Comparison of ENCODE assay signal across 14 cellular contexts in genomic region chr3:98013428-98014349, GRCh38. TPM values are rescaled to one million over a fixed set of nuclear protein-coding genes. Genes with fewer than 3 reads are reported as not detected.
DNase-seq lines count a peak whose midpoint lies in the region; ATAC-seq and TF ChIP-seq lines count a peak whose summit lies in the region.
"Had no signal": no experiment of that assay in that cellular context is flagged by ENCODE, and none has a peak within 500 bp of the region (broad histone marks: within the 10 kb centered on the region; RNA-seq: fewer than 3 reads in every experiment).

No MANE protein-coding gene starts in this region.

- no peak overlapping the region for H3K4me3 Mint-ChIP-seq in activated CD4-positive, alpha-beta T cell treated with anti-CD3 and anti-CD28 coated beads, Interleukin-2, amount 10 ng/mL, durations not matched to agents 7 days and 5 days

- peaks cover 4% of the 10 kb centered on the region for H3K36me3 Mint-ChIP-seq in activated CD4-positive, alpha-beta T cell treated with anti-CD3 and anti-CD28 coated beads, Interleukin-2, amount 10 ng/mL, durations not matched to agents 7 days and 5 days (ENCODE audit: low read depth)

- 52 to 74% methylated on average over 5 of the region's 5 CpGs for WGBS in lung, 2 donors

- H3K4me1 ChIP-seq in lung (ENCODE audit: control insufficient read depth in 2 of 2, insufficient read depth in 2 of 2, low read length in 2 of 2), result peaks cover 2 to 3% of the 10 kb centered on the region in 2 donors

- POLR2A ChIA-PET in activated CD4-positive, alpha-beta T cell treated with anti-CD3 and anti-CD28 coated beads, Interleukin-2, amount 10 ng/mL, durations not matched to agents 7 days and 5 days (lab: Charles Lee), result interaction anchor here (0.7 kb wide), 1 partner anchor 102 kb away, joined by 3 read pairs; no protein-coding TSS in a partner anchor

- H3K27me3 Mint-ChIP-seq in activated CD4-positive, alpha-beta T cell treated with anti-CD3 and anti-CD28 coated beads, Interleukin-2, amount 10 ng/mL, durations not matched to agents 7 days and 5 days, result no peaks in the 10 kb centered on the region

- H3K4me3 ChIP-seq in lung, result no peak overlapping the region
- H3K4me3 ChIP-seq: dorsolateral prefrontal cortex had no signal

- H3K27ac Mint-ChIP-seq in activated CD4-positive, alpha-beta T cell treated with anti-CD3 and anti-CD28 coated beads, Interleukin-2, amount 10 ng/mL, durations not matched to agents 7 days and 5 days, result no peak overlapping the region

- DNase-seq in CD1c-positive myeloid dendritic cell (ENCODE audit: extremely low spot score) (peak; percentile 20), HPDE6-E6E7 (ENCODE audit: extremely low spot score) (peak; percentile 54), amniotic epithelial cell (ENCODE audit: low read depth) (peak; percentile 77), lung (ENCODE audit: low spot score) (no peak), superior temporal gyrus (ENCODE audit: extremely low spot score) (no peak)
- DNase-seq in activated CD4-positive, alpha-beta T cell treated with anti-CD3 and anti-CD28 coated beads, Interleukin-2, amount 10 ng/mL, durations not matched to agents 7 days and 5 days, result no peak
- DNase-seq: activated naive CD4-positive, alpha-beta T cell treated with Interleukin-2 at 50 U/mL for 16 hours; DMS79; dorsolateral prefrontal cortex; RPMI8226; stimulated activated CD4-positive, alpha-beta T cell treated with anti-CD3 and anti-CD28 coated beads, Interleukin-4, amount 100 ng/mL, for 1 hour had no signal

- no peaks in the 10 kb centered on the region for H3K36me3 ChIP-seq in lung (ENCODE audit: control insufficient read depth in 2 of 2, insufficient read depth in 2 of 2, low read length in 2 of 2)
- H3K36me3 ChIP-seq: neutrophil had no signal

- TF ChIP-seq CTCF in lung (IDR thresholded peaks at IDR 0.05; ENCODE audit: control extremely low read depth, extremely low read depth), result no peak

- peaks cover 11% of the 10 kb centered on the region for H3K4me1 Mint-ChIP-seq in activated CD4-positive, alpha-beta T cell treated with anti-CD3 and anti-CD28 coated beads, Interleukin-2, amount 10 ng/mL, durations not matched to agents 7 days and 5 days

- ATAC-seq in lung (ENCODE audit: insufficient read depth, low FRiP score) (peak; percentile 39), GM18861 (IDR thresholded peaks at IDR 0.05; ENCODE audit: unreplicated experiment) (no peak), HG03378 (IDR thresholded peaks at IDR 0.05; ENCODE audit: unreplicated experiment) (no peak)

- no peak overlapping the region for H3K27ac ChIP-seq in lung (ENCODE audit: low read depth in 1 of 2, low read length in 1 of 2)
- H3K27ac ChIP-seq: dorsolateral prefrontal cortex, neutrophil had no signal

- H3K9me3 Mint-ChIP-seq in activated CD4-positive, alpha-beta T cell treated with anti-CD3 and anti-CD28 coated beads, Interleukin-2, amount 10 ng/mL, durations not matched to agents 7 days and 5 days, result peaks cover 9% of the 10 kb centered on the region

- no peaks in the 10 kb centered on the region for H3K27me3 ChIP-seq in lung (ENCODE audit: control insufficient read depth, insufficient read depth)
- H3K27me3 ChIP-seq: dorsolateral prefrontal cortex, neutrophil had no signal

- H3K9me3 ChIP-seq in lung (ENCODE audit: control insufficient read depth in 2 of 2, insufficient read depth in 1 of 2, low read length in 1 of 2), result no peaks in the 10 kb centered on the region
- H3K9me3 ChIP-seq: neutrophil had no signal

- CTCF ChIA-PET in activated CD4-positive, alpha-beta T cell treated with anti-CD3 and anti-CD28 coated beads, Interleukin-2, amount 10 ng/mL, durations not matched to agents 7 days and 5 days (lab: Charles Lee), result interaction anchor here (0.9 to 2.2 kb wide), 6 partner anchors 8 to 209 kb away, joined by 3 to 13 read pairs (median 4); no protein-coding TSS in a partner anchor

RNA-seq across cellular contexts. Expression of gene GABRR3, which starts 21.4 kb away (rescaled TPM):
- total RNA-seq in lung, result under 1 TPM in 1 of 2 donors, not detected in 1; 0.09 TPM
- polyA plus RNA-seq in lung, result not detected
- total RNA-seq in activated CD4-positive, alpha-beta T cell treated with anti-CD3 and anti-CD28 coated beads, Interleukin-2, amount 10 ng/mL, durations not matched to agents 7 days and 5 days, result not detected

RNA-seq across cellular contexts. Expression of gene RIOX2, which starts 41.5 kb away (rescaled TPM):
- total RNA-seq in lung, result 10 to 100 TPM; 26.8 to 41.3 TPM
- polyA plus RNA-seq in lung, result 10 to 100 TPM; 16.3 to 17.6 TPM
- 10 to 100 TPM; 38.4 to 42.0 TPM for total RNA-seq in activated CD4-positive, alpha-beta T cell treated with anti-CD3 and anti-CD28 coated beads, Interleukin-2, amount 10 ng/mL, durations not matched to agents 7 days and 5 days

Comparison
In these comparisons a context has a peak if more than half of its experiments do, and no peak if none do; other contexts are left out.
1. DNase-seq: peak in CD1c-positive myeloid dendritic cell (single experiment), HPDE6-E6E7 (single experiment) and amniotic epithelial cell (single experiment); none in lung (single experiment), activated CD4-positive, alpha-beta T cell treated with anti-CD3 and anti-CD28 coated beads, Interleukin-2, amount 10 ng/mL, durations not matched to agents 7 days and 5 days (single experiment) and superior temporal gyrus (single experiment).